In the genomic region with DNA sequence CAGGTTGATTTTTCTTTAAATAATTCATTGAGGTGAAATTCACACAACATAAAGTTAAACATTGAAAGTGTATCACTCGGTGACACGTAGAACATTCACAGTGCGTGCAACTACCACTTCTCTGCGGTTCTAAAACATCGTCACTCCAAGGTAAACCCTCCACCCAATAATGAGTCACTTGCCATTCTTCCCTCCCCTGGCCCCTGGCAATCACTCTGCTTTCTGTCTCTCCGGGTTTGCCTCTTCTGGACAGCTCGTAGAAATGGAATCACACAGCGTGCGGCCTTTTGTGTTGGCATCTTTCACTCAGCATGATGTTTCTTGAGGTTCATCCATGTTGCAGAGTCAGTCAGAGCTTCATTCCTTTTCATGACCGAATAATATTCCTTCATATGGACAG, we compare ENCODE assay signal across 29 cellular contexts. TPM values are rescaled to one million over a fixed set of nuclear protein-coding genes. Genes with fewer than 3 reads are reported as not detected.
"Had no signal": no experiment of that assay in that cellular context is flagged by ENCODE, and none has a peak within 500 bp of the region (broad histone marks: within the 10 kb centered on the region; RNA-seq: fewer than 3 reads in every experiment).

No MANE protein-coding gene starts in this region.

- DNase-seq: naive thymus-derived CD4-positive, alpha-beta T cell; natural killer cell; nucleus accumbens; pancreas; retina; right cardiac atrium; right lobe of liver; small intestine; stimulated activated CD4-positive, alpha-beta T cell treated with anti-CD3 and anti-CD28 coated beads, Interleukin-15, amount 100 ng/mL, for 24 hours; stimulated activated CD4-positive, alpha-beta T cell treated with anti-CD3 and anti-CD28 coated beads, Interleukin-2, amount 100 ng/mL, for 24 hours; stimulated activated CD4-positive, alpha-beta T cell treated with anti-CD3 and anti-CD28 coated beads, Interleukin-2, amount 100 ng/mL, for 48 hours; stimulated activated CD4-positive, alpha-beta T cell treated with anti-CD3 and anti-CD28 coated beads, Interleukin-4, amount 100 ng/mL, for 24 hours; stimulated activated CD8-positive, alpha-beta memory T cell treated with anti-CD3 and anti-CD28 coated beads, Interleukin-4, amount 100 ng/mL, for 48 hours; stimulated activated naive CD4-positive, alpha-beta T cell; stimulated activated naive CD8-positive, alpha-beta T cell treated with anti-CD3 and anti-CD28 coated beads, Interleukin-15, amount 100 ng/mL, for 72 hours; stimulated activated naive CD8-positive, alpha-beta T cell treated with anti-CD3 and anti-CD28 coated beads, Interleukin-15, Interleukin-2, amounts not matched to agents 100 U/mL and 50 U/mL, for 24 hours; substantia nigra; testis; tibial artery; transverse colon; upper lobe of right lung; uterus had no signal

- H3K4me1 ChIP-seq: pancreas, prostate gland, right lobe of liver, sigmoid colon, suprapubic skin, testis, tibial artery, transverse colon, upper lobe of right lung, uterus had no signal

- ATAC-seq: naive thymus-derived CD4-positive, alpha-beta T cell; natural killer cell; pancreas; right cardiac atrium; right lobe of liver; stimulated activated memory B cell treated with anti-CD40 and anti-IgM and Interleukin-4, amounts not matched to agents 10 μg/mL and 1 μg/mL and 100 μg/mL, for 72 hours; stimulated activated naive CD8-positive, alpha-beta T cell treated with anti-CD3 and anti-CD28 coated beads, Interleukin-15, amount 100 ng/mL, for 72 hours; stimulated activated naive CD8-positive, alpha-beta T cell treated with anti-CD3 and anti-CD28 coated beads, Interleukin-15, Interleukin-2, amounts not matched to agents 100 U/mL and 50 U/mL, for 24 hours; upper lobe of right lung had no signal

- H3K4me3 ChIP-seq: pancreas, prostate gland, right lobe of liver, sigmoid colon, suprapubic skin, testis, tibial artery, transverse colon, upper lobe of right lung, uterus had no signal

- H3K27me3 ChIP-seq: pancreas, right lobe of liver, testis, uterus had no signal

- FAIRE-seq: pancreas, small intestine had no signal

- H3K36me3 ChIP-seq: neutrophil, pancreas, prostate gland, right lobe of liver, sigmoid colon, suprapubic skin, tibial artery, transverse colon, upper lobe of right lung, uterus had no signal

- H3K9me3 ChIP-seq: neutrophil, pancreas, prostate gland, right lobe of liver, testis, transverse colon, uterus had no signal

- H3K27ac ChIP-seq: neutrophil, pancreas, prostate gland, right lobe of liver, sigmoid colon, suprapubic skin, testis, tibial artery, transverse colon, upper lobe of right lung, uterus had no signal

RNA-seq across cellular contexts. Expression of a gene that starts 18.9 kb away (rescaled TPM):
- total RNA-seq: naive thymus-derived CD4-positive, alpha-beta T cell; natural killer cell; osteocyte; pulmonary artery endothelial cell; right lobe of liver had no signal
- polyA plus RNA-seq: naive thymus-derived CD4-positive, alpha-beta T cell had no signal
